In genomic region chr9:91817493-91818225, GRCh38 we compare ENCODE assay signal across 11 cellular contexts.
DNase-seq lines count a peak whose midpoint lies in the region; ATAC-seq and TF ChIP-seq lines count a peak whose summit lies in the region.
"Had no signal": no experiment of that assay in that cellular context is flagged by ENCODE, and none has a peak within 500 bp of the region (broad histone marks: within the 10 kb centered on the region; RNA-seq: fewer than 3 reads in every experiment).

No MANE protein-coding gene starts in this region.

- H3K79me2 ChIP-seq in PC-3 (ENCODE audit: low read length): no peaks in the 10 kb centered on the region

- 0 out of 2 replicates have a peak overlapping the region, but pooled peaks have one; percentile 45 for H2AFZ ChIP-seq in PC-3 (ENCODE audit: low read length)

- H3K36me3 Mint-ChIP-seq in naive thymus-derived CD8-positive, alpha-beta T cell: no peaks in the 10 kb centered on the region
- H3K36me3 Mint-ChIP-seq in CD4-positive, alpha-beta memory T cell: no peaks in the 10 kb centered on the region

- H3K9me2 ChIP-seq in PC-3 (replicated peaks; ENCODE audit: low read length): no peaks in the 10 kb centered on the region

- BruUV-seq in PC-3 (replicated peaks; lab: Mats Ljungman, UMichigan): no TSS peak

- no peak for TF ChIP-seq EP300 in ovary (IDR thresholded peaks at IDR 0.05)

- TF ChIP-seq POLR2A in ovary (IDR thresholded peaks at IDR 0.05): no peak

- H3K36me3 ChIP-seq in PC-3 (ENCODE audit: low read depth, low read length) (no peaks in the 10 kb centered on the region), ovary (no peaks in the 10 kb centered on the region)
- H3K36me3 ChIP-seq in CD4-positive, alpha-beta memory T cell (ENCODE audit: insufficient read depth, low read length): no peaks in the 10 kb centered on the region

- H3K4me1 ChIP-seq in PC-3 (ENCODE audit: insufficient read depth, low read length): 0 out of 2 replicates have a peak, but pooled peaks cover 9% of the 10 kb centered on the region
- H3K4me1 ChIP-seq in ovary (ENCODE audit: insufficient read depth): peaks cover 17% of the 10 kb centered on the region
- H3K4me1 ChIP-seq in CD4-positive, alpha-beta memory T cell (ENCODE audit: insufficient read depth, low read length): no peaks in the 10 kb centered on the region

- no peak overlapping the region for H3K9ac ChIP-seq in PC-3 (ENCODE audit: low read length)

- no peak overlapping the region for H3K27ac Mint-ChIP-seq in naive thymus-derived CD8-positive, alpha-beta T cell
- no peak overlapping the region for H3K27ac Mint-ChIP-seq in CD4-positive, alpha-beta memory T cell

- H3K27ac ChIP-seq in PC-3 (ENCODE audit: low read length): no peak overlapping the region
- H3K27ac ChIP-seq in ovary: peak overlapping the region; percentile 24 to 75
- H3K27ac ChIP-seq in CD4-positive, alpha-beta memory T cell (ENCODE audit: low read depth, low read length): no peak overlapping the region
- H3K27ac ChIP-seq: VCaP had no signal

- H3K9me3 ChIP-seq in PC-3 (ENCODE audit: low read length) (no peaks in the 10 kb centered on the region), ovary (no peaks in the 10 kb centered on the region)
- no peaks in the 10 kb centered on the region for H3K9me3 ChIP-seq in CD4-positive, alpha-beta memory T cell (ENCODE audit: control insufficient read depth in 1 of 2, low read length in 2 of 2)

- peak overlapping the region; percentile 48; the same call in 1 of the 2 replicates for H3K4me2 ChIP-seq in PC-3 (ENCODE audit: low read length)

- H3K9me3 Mint-ChIP-seq in naive thymus-derived CD8-positive, alpha-beta T cell: no peaks in the 10 kb centered on the region
- no peaks in the 10 kb centered on the region for H3K9me3 Mint-ChIP-seq in CD4-positive, alpha-beta memory T cell

- TF ChIP-seq CTCF in AG10803 (conservative IDR thresholded peaks at IDR 0.05; ENCODE audit: low read length) (no peak), PC-3 (conservative IDR thresholded peaks at IDR 0.05; ENCODE audit: low read depth, low read length) (no peak), fibroblast of villous mesenchyme (IDR thresholded peaks at IDR 0.05; ENCODE audit: insufficient read depth, low read depth, low read length) (no peak), ovary (IDR thresholded peaks at IDR 0.05) (no peak)

- 7 to 15% (median 7%) methylated on average over 20 of the region's 20 CpGs for WGBS in ovary, 3 donors

- H3K4me3 Mint-ChIP-seq in naive thymus-derived CD8-positive, alpha-beta T cell: no peak overlapping the region
- H3K4me3 Mint-ChIP-seq in CD4-positive, alpha-beta memory T cell: no peak overlapping the region

- H3F3A ChIP-seq in PC-3 (ENCODE audit: low read length, unreplicated experiment): no peaks in the 10 kb centered on the region

- H3K4me3 ChIP-seq in AG10803 (ENCODE audit: low read length) (peak overlapping the region; percentile 29), PC-3 (ENCODE audit: low read length) (no peak overlapping the region; the same call in 1 of the 2 replicates), fibroblast of villous mesenchyme (ENCODE audit: low read depth, low read length) (peak overlapping the region; percentile 36), ovary (no peak overlapping the region)
- no peak overlapping the region for H3K4me3 ChIP-seq in CD4-positive, alpha-beta memory T cell (ENCODE audit: low read length in 2 of 2)

- CTCF ChIA-PET in PC-3 (lab: Charles Lee): no interaction called here
- CTCF ChIA-PET in CD4-positive, alpha-beta memory T cell (lab: Charles Lee; ENCODE audit: partially characterized antibody): no interaction called here

- intact Hi-C loops in PC-3 (cut with micrococcal nuclease) (no loop called here), ovary (cut with DNase I) (no loop called here), head of caudate nucleus (cut with DNase I) (no loop called here)
- intact Hi-C loops in CD4-positive, alpha-beta memory T cell (cut with micrococcal nuclease): no loop called here

- H3K27me3 ChIP-seq in PC-3 (ENCODE audit: low read length): no peaks in the 10 kb centered on the region
- H3K27me3 ChIP-seq in ovary: no peaks in the 10 kb centered on the region
- no peaks in the 10 kb centered on the region for H3K27me3 ChIP-seq in CD4-positive, alpha-beta memory T cell (ENCODE audit: insufficient read depth, low read length)

- ATAC-seq in PC-3: no peak
- ATAC-seq in naive thymus-derived CD8-positive, alpha-beta T cell: no peak

- peaks cover 0 to 9% (median 0%) of the 10 kb centered on the region in 5 donors for H3K27me3 Mint-ChIP-seq in naive thymus-derived CD8-positive, alpha-beta T cell
- H3K27me3 Mint-ChIP-seq in CD4-positive, alpha-beta memory T cell: peaks cover 3 to 4% of the 10 kb centered on the region in 2 donors

- H3K4me1 Mint-ChIP-seq in naive thymus-derived CD8-positive, alpha-beta T cell: peaks cover 0 to 1% (median 0%) of the 10 kb centered on the region in 4 donors
- no peaks in the 10 kb centered on the region for H3K4me1 Mint-ChIP-seq in CD4-positive, alpha-beta memory T cell

- DNase-seq in AG10803 (ENCODE audit: low read depth) (peak; percentile 86), PC-3 (no peak), fibroblast of villous mesenchyme (ENCODE audit: low read depth) (peak; percentile 94), ovary (peak; percentile 52 to 63 (median 57)), head of caudate nucleus (no peak), GDM1 (lab: John Stamatoyannopoulos, UW) (no peak)
- no peak for DNase-seq in naive thymus-derived CD8-positive, alpha-beta T cell
- no peak for DNase-seq in CD4-positive, alpha-beta memory T cell
- DNase-seq: amygdala, NCI-H510A treated with DMSO at 0.1 percent for 48 hours had no signal

- H4K20me1 ChIP-seq in PC-3 (ENCODE audit: low read length): no peaks in the 10 kb centered on the region

- POLR2A ChIA-PET in PC-3 (lab: Charles Lee; ENCODE audit: unreplicated experiment): no interaction called here
- POLR2A ChIA-PET in naive thymus-derived CD8-positive, alpha-beta T cell (lab: Charles Lee): no interaction called here
- POLR2A ChIA-PET in CD4-positive, alpha-beta memory T cell (lab: Charles Lee; ENCODE audit: partially characterized antibody): no interaction called here

Comparison
In these comparisons a context has a peak if more than half of its experiments do, and no peak if none do; other contexts are left out.
1. DNase-seq: peak in AG10803 (single experiment), fibroblast of villous mesenchyme (single experiment) and ovary (5 of 5); none in PC-3 (single experiment), head of caudate nucleus (0 of 42), GDM1 (single experiment), naive thymus-derived CD8-positive, alpha-beta T cell (0 of 10) and CD4-positive, alpha-beta memory T cell (0 of 5).
2. H3K4me3 ChIP-seq: peak in AG10803 (single experiment) and fibroblast of villous mesenchyme (single experiment); none in PC-3 (single experiment), ovary (single experiment) and CD4-positive, alpha-beta memory T cell (0 of 2).
3. H3K27ac ChIP-seq: peak in ovary (2 of 2); none in PC-3 (single experiment) and CD4-positive, alpha-beta memory T cell (single experiment).